ENCODE assay signal across 22 cellular contexts in the genomic region with DNA sequence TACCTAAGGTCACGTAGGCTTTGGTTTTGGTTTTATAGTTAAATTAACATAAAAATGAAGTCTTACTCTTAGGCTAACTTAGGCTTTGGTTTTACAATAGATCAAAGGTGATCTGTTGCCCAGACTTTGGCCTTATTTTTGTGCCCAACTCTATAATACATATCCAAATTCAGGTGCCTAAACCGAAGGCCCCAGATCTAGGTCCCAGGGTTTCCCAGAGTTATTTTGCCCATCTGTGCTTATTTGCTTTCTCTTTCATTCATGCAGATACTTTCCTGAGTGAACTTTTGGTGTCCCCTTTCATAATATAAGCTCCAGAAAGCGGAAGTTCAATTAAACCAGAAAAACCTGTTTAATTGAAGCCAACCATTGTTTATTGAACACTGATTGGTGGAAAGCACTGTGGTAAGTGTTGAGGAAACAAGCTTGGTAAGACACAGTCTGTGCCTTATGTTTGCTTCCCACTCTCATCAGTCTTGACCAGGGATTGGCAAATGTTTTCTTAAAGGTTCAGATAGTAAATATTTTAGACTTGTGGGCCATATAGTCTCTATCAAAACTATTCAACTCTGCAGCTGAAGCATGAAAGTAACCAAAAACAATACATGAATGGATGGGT.
A peak's percentile ranks its signal among the peaks of the same experiment; 100 is the strongest.
DNase-seq lines count a peak whose midpoint lies in the region; ATAC-seq, FAIRE-seq and TF ChIP-seq lines count a peak whose summit lies in the region.
"Had no signal": no experiment of that assay in that cellular context is flagged by ENCODE, and none has a peak within 500 bp of the region (broad histone marks: within the 10 kb centered on the region; RNA-seq: fewer than 3 reads in every experiment).

No MANE protein-coding gene starts in this region.

- H2AFZ ChIP-seq in H1 (ENCODE audit: low read length), result no peak overlapping the region

- no peak overlapping the region for H3K9ac ChIP-seq in H1 (replicated peaks in 1 of 4; ENCODE audit: extremely low read depth in 1 of 4, low read depth in 3 of 4, low read length in 3 of 4)

- H4K91ac ChIP-seq in H1 (replicated peaks; ENCODE audit: insufficient read length, low read length), result no peak overlapping the region

- H3K9me3 ChIP-seq in H1 (ENCODE audit: insufficient read depth in 2 of 2, low read depth in 1 of 2, low read length in 1 of 2) (no peaks in the 10 kb centered on the region), small intestine (ENCODE audit: control insufficient read depth, low read depth) (no peaks in the 10 kb centered on the region)
- H3K9me3 ChIP-seq: neutrophil had no signal

- no peak for TF ChIP-seq RAD21 in H1 (IDR thresholded peaks at IDR 0.05 in 1 of 2, conservative IDR thresholded peaks at IDR 0.05 in 1 of 2; ENCODE audit: low read depth in 2 of 2, low read length in 2 of 2)

- 72% methylated on average over 3 of the region's 3 CpGs; no CpG with 5 or more reads in 1 of the 2 experiments for WGBS in H1 (ENCODE audit: extremely low coverage in 1 of 2, insufficient coverage in 1 of 2, insufficient read length in 1 of 2, insufficient replicate concordance in 2 of 2, low coverage in 1 of 2, low lambda C conversion rate in 2 of 2, missing lambda C conversion rate in 1 of 2), 2 experiments
- 11 to 52% (median 24%) methylated on average over 3 of the region's 3 CpGs for WGBS in small intestine, 3 donors

- no peak overlapping the region for H2BK120ac ChIP-seq in H1 (replicated peaks; ENCODE audit: low read depth, low read length)

- no peak overlapping the region for H3K27ac ChIP-seq in H1 (ENCODE audit: low read depth, low read length)
- H3K27ac ChIP-seq in small intestine (ENCODE audit: low read depth in 1 of 2, low read length in 1 of 2), result no peak overlapping the region
- H3K27ac ChIP-seq: C4-2B, HL-60, neutrophil had no signal

- DNase-seq in NCI-H526 (lab: John Stamatoyannopoulos, UW) (peak; percentile 15 to 45), NCI-H526 treated with DMSO at 0.1 percent for 48 hours (lab: John Stamatoyannopoulos, UW) (no peak), NCI-H510A treated with DMSO at 0.1 percent for 48 hours (lab: John Stamatoyannopoulos, UW) (peak; percentile 66), H1 (ENCODE audit: low read depth in 1 of 2, low spot score in 2 of 2) (no peak), small intestine (peak; percentile 80), OCI-M2 (lab: John Stamatoyannopoulos, UW; ENCODE audit: unreplicated experiment) (no peak), foreskin melanocyte (no peak)
- DNase-seq: activated CD4-positive, alpha-beta T cell treated with anti-CD3 and anti-CD28 coated beads, Interleukin-2, amount 50 U/mL, for 48 hours; activated naive CD4-positive, alpha-beta T cell treated with anti-CD3 and anti-CD28 coated beads, Interleukin-2, amount 50 U/mL, for 16 hours; NCI-H1092 treated with DMSO at 0.1 percent for 48 hours; NCI-H2171; stimulated activated CD4-positive, alpha-beta T cell treated with anti-CD3 and anti-CD28 coated beads, Interleukin-2, amount 100 ng/mL, for 24 hours; trophoblast cell had no signal

- CTCF ChIA-PET in H1 (lab: Charles Lee; ENCODE audit: partially characterized antibody), result interaction anchor here (0.6 to 1.0 kb wide), 4 partner anchors 36 to 447 kb away, joined by 3 read pairs; no protein-coding TSS in a partner anchor

- no peak overlapping the region for H2BK5ac ChIP-seq in H1 (ENCODE audit: low read depth, low read length)

- FAIRE-seq in H1 (lab: Jason Lieb, UNC), result peak; percentile 28
- FAIRE-seq in small intestine (lab: Jason Lieb, UNC), result no peak
- FAIRE-seq: astrocyte, frontal cortex, GM18507 had no signal

- H3K36me3 ChIP-seq in H1 (ENCODE audit: control insufficient read depth in 2 of 4, insufficient read depth in 4 of 4, low read length in 3 of 4) (no peaks in the 10 kb centered on the region), small intestine (ENCODE audit: control insufficient read depth in 2 of 2, insufficient read depth in 2 of 2, low read length in 2 of 2) (no peaks in the 10 kb centered on the region)
- H3K36me3 ChIP-seq: neutrophil had no signal

- no peak for ATAC-seq in GM18907 (IDR thresholded peaks at IDR 0.05; ENCODE audit: unreplicated experiment)
- ATAC-seq: HCT116, Right ventricle myocardium inferior had no signal

- no peak for TF ChIP-seq CTCF in H1 (IDR thresholded peaks at IDR 0.05; ENCODE audit: control extremely low read depth in 1 of 3, insufficient read depth in 1 of 3, low read depth in 1 of 3, low read length in 3 of 3)

- no peak overlapping the region for H4K8ac ChIP-seq in H1 (ENCODE audit: extremely low read depth, insufficient read depth, low read length)

- no peaks in the 10 kb centered on the region for H3K79me1 ChIP-seq in H1 (ENCODE audit: low read depth, low read length)

- H2BK15ac ChIP-seq in H1 (ENCODE audit: low read length), result no peak overlapping the region

- H4K5ac ChIP-seq in H1 (ENCODE audit: insufficient read length, low read depth, low read length), result no peak overlapping the region

- H3K4me3 ChIP-seq in H1 (ENCODE audit: extremely low read depth in 1 of 4, insufficient read depth in 2 of 4, low read depth in 3 of 4, low read length in 4 of 4) (no peak overlapping the region), small intestine (ENCODE audit: low read depth in 1 of 2, low read length in 2 of 2) (no peak overlapping the region)

- peaks cover 0 to 6% (median 0%) of the 10 kb centered on the region in 4 experiments; a peak in 1 of 7 replicates for H3K4me1 ChIP-seq in H1 (replicated peaks in 1 of 4; ENCODE audit: control insufficient read depth in 3 of 4, insufficient read depth in 4 of 4, low read length in 3 of 4)
- no peaks in the 10 kb centered on the region for H3K4me1 ChIP-seq in small intestine (ENCODE audit: control insufficient read depth in 2 of 2, insufficient read depth in 1 of 2, low read depth in 1 of 2, low read length in 1 of 2)

- no peak overlapping the region for H3K4me2 ChIP-seq in H1 (ENCODE audit: insufficient read depth in 1 of 2, low read depth in 2 of 2, low read length in 2 of 2)

- no peak overlapping the region for H2BK12ac ChIP-seq in H1 (ENCODE audit: low read depth, low read length)

- no peak overlapping the region for H2AK5ac ChIP-seq in H1 (ENCODE audit: low read depth, low read length)

- no peak overlapping the region for H3K4ac ChIP-seq in H1 (replicated peaks; ENCODE audit: insufficient read length, low read depth, low read length)

- no peaks in the 10 kb centered on the region for H3K79me2 ChIP-seq in H1 (ENCODE audit: control insufficient read depth in 1 of 2, insufficient read depth in 2 of 2, low read length in 2 of 2)

- H3K14ac ChIP-seq in H1 (ENCODE audit: insufficient read length), result no peak overlapping the region

- H3K18ac ChIP-seq in H1 (ENCODE audit: extremely low read depth, low read length), result no peak overlapping the region

- H3K56ac ChIP-seq in H1 (replicated peaks; ENCODE audit: insufficient read length, low read depth, low read length), result no peak overlapping the region

- no peaks in the 10 kb centered on the region for H3K23me2 ChIP-seq in H1 (ENCODE audit: low read depth, low read length)

- no peak overlapping the region for H3K23ac ChIP-seq in H1 (ENCODE audit: insufficient read length)

- no peak overlapping the region for H2BK20ac ChIP-seq in H1 (ENCODE audit: low read length)

- POLR2A ChIA-PET in H1 (lab: Charles Lee; ENCODE audit: partially characterized antibody), result interaction anchor here (0.7 kb wide), 1 partner anchor 396 kb away, joined by 3 read pairs; no protein-coding TSS in a partner anchor

- no peak for TF ChIP-seq EP300 in H1 (IDR thresholded peaks at IDR 0.05; ENCODE audit: borderline replicate concordance in 1 of 2, low read depth in 2 of 2, low read length in 2 of 2)

- TF ChIP-seq POLR2A in H1 (IDR thresholded peaks at IDR 0.05; ENCODE audit: control extremely low read depth in 1 of 2, low read depth in 2 of 2, low read length in 2 of 2), result no peak

- H4K20me1 ChIP-seq in H1 (replicated peaks in 1 of 2; ENCODE audit: control insufficient read depth in 1 of 2, insufficient read depth in 2 of 2, low read length in 2 of 2), result no peaks in the 10 kb centered on the region

- peaks cover 0 to 1% (median 0%) of the 10 kb centered on the region in 4 experiments; a peak in 2 of 7 replicates for H3K27me3 ChIP-seq in H1 (replicated peaks in 1 of 4; ENCODE audit: control insufficient read depth in 3 of 4, extremely low read depth in 1 of 4, insufficient read depth in 3 of 4, low read length in 3 of 4)
- no peaks in the 10 kb centered on the region for H3K27me3 ChIP-seq in small intestine (ENCODE audit: control insufficient read depth in 2 of 2, insufficient read depth in 2 of 2, low read length in 2 of 2)
- H3K27me3 ChIP-seq: neutrophil had no signal

TF ChIP-seq in H1, 55 proteins besides CTCF, POLR2A, EP300 and RAD21:
- TF ChIP-seq PHF8 (conservative IDR thresholded peaks at IDR 0.05; ENCODE audit: low read depth, low read length) (no peak), KDM4A (IDR thresholded peaks at IDR 0.05; ENCODE audit: low read depth, low read length, severe bottlenecking) (no peak), SRF (IDR thresholded peaks at IDR 0.05; ENCODE audit: low read depth, low read length) (no peak), TCF12 (IDR thresholded peaks at IDR 0.05; ENCODE audit: low read depth, low read length) (no peak), RNF2 (IDR thresholded peaks at IDR 0.05; ENCODE audit: borderline replicate concordance, low read depth, low read length, missing control alignments, poor library complexity, severe bottlenecking) (no peak), SIRT6 (IDR thresholded peaks at IDR 0.05; ENCODE audit: low read length) (no peak), RFX5 (IDR thresholded peaks at IDR 0.05; ENCODE audit: borderline replicate concordance, low read depth, low read length) (no peak)

Comparison
In these comparisons a context has a peak if more than half of its experiments do, and no peak if none do; other contexts are left out.
1. DNase-seq: peak in NCI-H526 (2 of 2), NCI-H510A treated with DMSO at 0.1 percent for 48 hours (single experiment) and small intestine (single experiment); none in NCI-H526 treated with DMSO at 0.1 percent for 48 hours (single experiment), H1 (0 of 2), OCI-M2 (single experiment) and foreskin melanocyte (single experiment).